8 cellular contexts compared by ENCODE assay signal in the genomic region with DNA sequence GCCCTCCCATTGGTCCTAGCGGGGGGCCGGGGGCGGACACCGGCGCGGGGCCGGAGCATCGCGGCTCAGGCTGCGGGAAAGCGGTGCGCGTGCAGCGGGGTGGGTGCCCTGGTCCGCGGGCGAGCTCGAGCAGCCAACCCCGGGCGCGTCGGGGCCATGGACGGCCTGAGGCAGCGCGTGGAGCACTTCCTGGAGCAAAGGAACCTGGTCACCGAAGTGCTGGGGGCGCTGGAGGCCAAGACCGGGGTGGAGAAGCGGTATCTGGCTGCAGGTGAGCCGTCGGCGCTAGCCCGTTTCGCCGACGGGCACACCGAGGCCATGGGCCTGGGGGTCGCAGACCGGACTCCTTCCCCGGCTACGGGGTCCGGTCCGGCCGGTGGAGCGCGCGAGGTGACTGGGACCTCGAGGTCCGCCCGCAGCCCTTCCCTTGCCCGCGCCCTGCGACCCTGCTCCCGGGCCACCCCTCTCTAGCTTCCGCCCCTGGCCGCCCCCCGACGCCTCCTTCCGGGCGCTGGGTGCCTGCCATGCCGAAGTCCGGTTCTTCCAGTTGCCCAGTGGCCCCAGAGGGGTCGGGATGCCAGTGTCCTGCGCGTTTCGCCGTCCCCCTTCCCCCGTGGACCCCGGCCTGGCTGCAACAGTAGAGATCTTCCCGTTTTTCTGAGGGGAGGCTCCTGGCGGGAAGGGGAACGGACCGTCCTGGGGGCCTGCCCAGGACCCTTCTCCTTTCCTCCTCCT. TPM values are rescaled to one million over a fixed set of nuclear protein-coding genes. Genes with fewer than 3 reads are reported as not detected.
A peak's percentile ranks its signal among the peaks of the same experiment; 100 is the strongest.
DNase-seq lines count a peak whose midpoint lies in the region; ATAC-seq and TF ChIP-seq lines count a peak whose summit lies in the region.

A gene (plus strand): TSS at position 68 of the 735 bp plus-strand sequence. CDS start 89 bp downstream, at position 157.

- H3K4me3 Mint-ChIP-seq in IgD-negative memory B cell: peak within 1 kb of the TSS; percentile 83 to 92 (median 88)
- peak within 1 kb of the TSS; percentile 83 to 94 (median 92) for H3K4me3 Mint-ChIP-seq in naive thymus-derived CD4-positive, alpha-beta T cell

- POLR2A ChIA-PET in naive thymus-derived CD4-positive, alpha-beta T cell (lab: Charles Lee): interaction anchor here (0.6 to 1.8 kb wide), 7 partner anchors 15 to 153 kb away, joined by 3 to 6 read pairs (median 3); a partner anchor contains a TSS

- no peaks in the 10 kb centered on the region for H3K9me3 Mint-ChIP-seq in IgD-negative memory B cell
- peaks cover 0 to 2% (median 0%) of the 10 kb centered on the region in 11 donors for H3K9me3 Mint-ChIP-seq in naive thymus-derived CD4-positive, alpha-beta T cell

- H3K27me3 Mint-ChIP-seq in IgD-negative memory B cell: peaks cover 2% of the 10 kb centered on the region
- H3K27me3 Mint-ChIP-seq in naive thymus-derived CD4-positive, alpha-beta T cell: peaks cover 0 to 14% (median 0%) of the 10 kb centered on the region in 5 donors

- H3K4me3 ChIP-seq in AG10803 (ENCODE audit: low read length): peak within 1 kb of the TSS; percentile 74
- peak within 1 kb of the TSS; percentile 77 for H3K4me3 ChIP-seq in naive thymus-derived CD4-positive, alpha-beta T cell (ENCODE audit: low read length)

- intact Hi-C loops in naive thymus-derived CD4-positive, alpha-beta T cell (cut with micrococcal nuclease): loop anchor here (2.0 to 5.0 kb wide), 3 partner anchors 22 to 242 kb away; a partner anchor contains a TSS

- H3K27ac ChIP-seq in cingulate gyrus (ENCODE audit: low read depth, low read length): peak within 1 kb of the TSS; percentile 49
- peak within 1 kb of the TSS; percentile 63 for H3K27ac ChIP-seq in naive thymus-derived CD4-positive, alpha-beta T cell (ENCODE audit: low read depth, low read length)

- H3K36me3 ChIP-seq in naive thymus-derived CD4-positive, alpha-beta T cell (ENCODE audit: control insufficient read depth in 2 of 3, insufficient read depth in 3 of 3, low read length in 3 of 3): no peaks in the 10 kb centered on the region

- H3K27me3 ChIP-seq in naive thymus-derived CD4-positive, alpha-beta T cell (ENCODE audit: control insufficient read depth in 2 of 2, insufficient read depth in 2 of 2, low read length in 2 of 2): no peaks in the 10 kb centered on the region

- peak within 1 kb of the TSS; percentile 12 to 91 (median 86) for H3K27ac Mint-ChIP-seq in IgD-negative memory B cell
- peak within 1 kb of the TSS; percentile 83 to 96 (median 86) for H3K27ac Mint-ChIP-seq in naive thymus-derived CD4-positive, alpha-beta T cell

- no peaks in the 10 kb centered on the region for H3K36me3 Mint-ChIP-seq in IgD-negative memory B cell
- H3K36me3 Mint-ChIP-seq in naive thymus-derived CD4-positive, alpha-beta T cell: no peaks in the 10 kb centered on the region

- DNase-seq in AG10803 (ENCODE audit: low read depth) (no peak), NCI-H446 treated with DMSO at 0.1 percent for 48 hours (lab: John Stamatoyannopoulos, UW) (no peak), NCI-H510A (lab: John Stamatoyannopoulos, UW) (no peak), NCI-H146 (lab: John Stamatoyannopoulos, UW) (no peak), middle frontal gyrus (ENCODE audit: extremely low spot score, low spot score) (no peak)
- DNase-seq in naive thymus-derived CD4-positive, alpha-beta T cell: no peak

- peaks cover 0 to 13% (median 5%) of the 10 kb centered on the region in 3 donors for H3K4me1 Mint-ChIP-seq in IgD-negative memory B cell
- peaks cover 7 to 17% (median 15%) of the 10 kb centered on the region in 7 donors for H3K4me1 Mint-ChIP-seq in naive thymus-derived CD4-positive, alpha-beta T cell

- peaks cover 9 to 10% of the 10 kb centered on the region in 2 donors for H3K4me1 ChIP-seq in naive thymus-derived CD4-positive, alpha-beta T cell (ENCODE audit: control insufficient read depth in 2 of 2, insufficient read depth in 2 of 2, low read length in 2 of 2)

- ATAC-seq in naive thymus-derived CD4-positive, alpha-beta T cell: no peak

- H3K9me3 ChIP-seq in naive thymus-derived CD4-positive, alpha-beta T cell (ENCODE audit: control insufficient read depth in 2 of 3, low read length in 3 of 3): no peaks in the 10 kb centered on the region

- CTCF ChIA-PET in naive thymus-derived CD4-positive, alpha-beta T cell (lab: Charles Lee): interaction anchor here (0.6 to 1.0 kb wide), 2 partner anchors 14 to 689 kb away, joined by 3 read pairs; no protein-coding TSS in a partner anchor

- no peak for TF ChIP-seq CTCF in AG10803 (conservative IDR thresholded peaks at IDR 0.05; ENCODE audit: low read length)

RNA-seq across cellular contexts. Expression of the gene that starts here (rescaled TPM):
- polyA plus RNA-seq in IgD-negative memory B cell: 0.24 TPM
- 1 to 10 TPM; 1.6 to 5.3 (median 4.4) TPM for total RNA-seq in naive thymus-derived CD4-positive, alpha-beta T cell
- polyA plus RNA-seq in naive thymus-derived CD4-positive, alpha-beta T cell: 1 to 10 TPM; 5.6 to 7.2 TPM
